In genomic region chr13:32059511-32059984, GRCh38 we compare ENCODE assay signal across 18 cellular contexts.
"Had no signal": no experiment of that assay in that cellular context is flagged by ENCODE, and none has a peak within 500 bp of the region (broad histone marks: within the 10 kb centered on the region; RNA-seq: fewer than 3 reads in every experiment).

No MANE protein-coding gene starts in this region.

- H3K27me3 ChIP-seq: adrenal gland, breast epithelium, esophagus muscularis mucosa, suprapubic skin, upper lobe of left lung had no signal

- H3K36me3 ChIP-seq: adrenal gland, breast epithelium, esophagus muscularis mucosa, suprapubic skin, upper lobe of left lung had no signal

- H3K4me3 ChIP-seq: adrenal gland, breast epithelium, esophagus muscularis mucosa, smooth muscle cell, suprapubic skin, upper lobe of left lung had no signal

- H3K9me3 ChIP-seq: adrenal gland, breast epithelium, esophagus muscularis mucosa, suprapubic skin, upper lobe of left lung had no signal

- DNase-seq: activated CD4-positive, alpha-beta T cell treated with anti-CD3 and anti-CD28 coated beads for 1 hour; activated CD8-positive, alpha-beta memory T cell treated with anti-CD3 and anti-CD28 coated beads for 24 hours; activated CD8-positive, alpha-beta memory T cell treated with anti-CD3 and anti-CD28 coated beads, Interleukin-2, amount 50 U/mL, for 48 hours; activated effector memory CD4-positive, alpha-beta T cell treated with anti-CD3 and anti-CD28 coated beads, Interleukin-2, amount 50 U/mL, for 16 hours; activated T-cell treated with anti-CD3 and anti-CD28 coated beads, Interleukin-2, amount 50 U/mL, for 48 hours; adrenal gland; dermis blood vessel endothelial cell; effector memory CD4-positive, alpha-beta T cell; nephron progenitor cell; stimulated activated CD4-positive, alpha-beta T cell treated with anti-CD3 and anti-CD28 coated beads, Interleukin-4, amount 100 ng/mL, for 1 hour; stimulated activated naive CD8-positive, alpha-beta T cell treated with anti-CD3 and anti-CD28 coated beads, Interleukin-15, amount 100 ng/mL, for 72 hours; T-helper 2 cell; upper lobe of left lung had no signal

- ATAC-seq: stimulated activated naive CD8-positive, alpha-beta T cell treated with anti-CD3 and anti-CD28 coated beads, Interleukin-15, amount 100 ng/mL, for 72 hours had no signal

- H3K4me1 ChIP-seq: adrenal gland, breast epithelium, suprapubic skin, upper lobe of left lung had no signal

- H3K27ac ChIP-seq: adrenal gland, breast epithelium, esophagus muscularis mucosa, suprapubic skin, upper lobe of left lung, VCaP had no signal
